ENCODE assay signal across 9 cellular contexts in the genomic region with DNA sequence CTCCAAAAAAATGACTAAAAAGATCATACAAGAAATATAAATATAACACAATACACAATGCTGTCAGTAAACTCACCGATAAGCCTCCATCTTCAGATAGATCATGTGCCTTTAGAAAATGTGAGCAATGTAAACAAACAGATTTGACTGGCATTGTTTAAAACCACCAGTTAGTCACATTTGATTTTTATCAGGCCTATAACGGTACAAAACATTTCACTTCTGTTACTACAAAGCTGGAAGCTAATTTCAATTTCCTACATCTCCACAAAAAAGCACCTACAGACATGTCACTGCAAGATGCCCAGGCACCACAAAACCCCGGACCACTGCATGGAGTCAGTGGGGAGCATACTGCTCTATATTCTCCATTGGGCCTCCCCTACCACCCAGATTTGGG. TPM values are rescaled to one million over a fixed set of nuclear protein-coding genes. Genes with fewer than 3 reads are reported as not detected.
DNase-seq lines count a peak whose midpoint lies in the region; ATAC-seq and TF ChIP-seq lines count a peak whose summit lies in the region.
"Had no signal": no experiment of that assay in that cellular context is flagged by ENCODE, and none has a peak within 500 bp of the region (broad histone marks: within the 10 kb centered on the region; RNA-seq: fewer than 3 reads in every experiment).

No MANE protein-coding gene starts in this region.

- peak overlapping the region; percentile 9 to 83 (median 64) for H3K27ac ChIP-seq in heart left ventricle
- H3K27ac ChIP-seq in ascending aorta: peak overlapping the region; percentile 52 to 57
- H3K27ac ChIP-seq in lower lobe of right lung: peak overlapping the region; percentile 59
- peak overlapping the region; percentile 24 for H3K27ac ChIP-seq in upper lobe of right lung
- peak overlapping the region in 1 of 2 donors; percentile 49 for H3K27ac ChIP-seq in aorta (ENCODE audit: low read depth in 1 of 2, low read length in 2 of 2)

- no peak for TF ChIP-seq POLR2A in heart left ventricle (IDR thresholded peaks at IDR 0.05)

- peak overlapping the region in 6 of 12 donors; percentile 2 to 30 (median 16) for H3K4me3 ChIP-seq in heart left ventricle
- H3K4me3 ChIP-seq in ascending aorta: no peak overlapping the region
- H3K4me3 ChIP-seq in lower lobe of right lung: no peak overlapping the region
- H3K4me3 ChIP-seq in upper lobe of right lung: no peak overlapping the region
- H3K4me3 ChIP-seq in aorta (ENCODE audit: low read length in 2 of 2): no peak overlapping the region

- H3K27me3 ChIP-seq in heart left ventricle (no peaks in the 10 kb centered on the region), ascending aorta (no peaks in the 10 kb centered on the region), lower lobe of right lung (ENCODE audit: low read depth) (no peaks in the 10 kb centered on the region), upper lobe of right lung (no peaks in the 10 kb centered on the region), aorta (ENCODE audit: control insufficient read depth in 1 of 2, insufficient read depth in 2 of 2, low read length in 1 of 2) (no peaks in the 10 kb centered on the region)

- TF ChIP-seq CTCF in heart left ventricle (IDR thresholded peaks at IDR 0.05): no peak
- TF ChIP-seq CTCF in ascending aorta (IDR thresholded peaks at IDR 0.05): no peak
- no peak for TF ChIP-seq CTCF in lower lobe of right lung (IDR thresholded peaks at IDR 0.05)
- TF ChIP-seq CTCF in upper lobe of right lung (IDR thresholded peaks at IDR 0.05): no peak

- intact Hi-C loops in heart left ventricle (cut with DNase I) (no loop called here), cardiac septum (cut with DNase I) (no loop called here), ascending aorta (cut with DNase I) (loop anchor here (2.0 to 5.0 kb wide), 2 partner anchors 18 to 108 kb away; partner anchors contain the start of gene SGMS1), lower lobe of right lung (cut with DNase I) (no loop called here), upper lobe of right lung (cut with DNase I) (no loop called here), aorta (cut with DNase I) (no loop called here)

- H3K9me3 ChIP-seq in heart left ventricle (no peaks in the 10 kb centered on the region), ascending aorta (no peaks in the 10 kb centered on the region), lower lobe of right lung (no peaks in the 10 kb centered on the region), upper lobe of right lung (no peaks in the 10 kb centered on the region), aorta (ENCODE audit: control insufficient read depth, low read length) (no peaks in the 10 kb centered on the region)

- 25 to 34% (median 31%) methylated on average over 3 of the region's 3 CpGs for WGBS in heart left ventricle, 4 donors
- WGBS in aorta, 2 donors: 13 to 16% methylated on average over 3 of the region's 3 CpGs

- H3K4me1 ChIP-seq in heart left ventricle: peaks cover 3 to 86% (median 59%) of the 10 kb centered on the region in 12 donors
- H3K4me1 ChIP-seq in ascending aorta: peaks cover 6 to 38% of the 10 kb centered on the region in 2 donors
- H3K4me1 ChIP-seq in lower lobe of right lung: peaks cover 79% of the 10 kb centered on the region
- peaks cover 69% of the 10 kb centered on the region for H3K4me1 ChIP-seq in upper lobe of right lung
- H3K4me1 ChIP-seq in aorta (ENCODE audit: control insufficient read depth in 1 of 2, insufficient read depth in 2 of 2, low read length in 2 of 2): peaks cover 3 to 8% of the 10 kb centered on the region in 2 donors

- ATAC-seq in heart left ventricle (no peak), lower lobe of right lung (no peak), upper lobe of right lung (no peak), HG03280 (IDR thresholded peaks at IDR 0.05; ENCODE audit: unreplicated experiment) (no peak), aorta (ENCODE audit: low FRiP score) (no peak)

- DNase-seq in heart left ventricle: no peak
- DNase-seq in cardiac septum (ENCODE audit: low spot score): no peak
- no peak for DNase-seq in ascending aorta (ENCODE audit: low spot score in 2 of 2)
- no peak for DNase-seq in lower lobe of right lung
- no peak for DNase-seq in upper lobe of right lung
- no peak for DNase-seq in NCI-H2029 treated with DMSO at 0.1 percent for 48 hours (lab: John Stamatoyannopoulos, UW)
- DNase-seq in aorta: no peak
- DNase-seq: COR-L47 had no signal

- H3K36me3 ChIP-seq in heart left ventricle (no peaks in the 10 kb centered on the region), ascending aorta (no peaks in the 10 kb centered on the region), lower lobe of right lung (no peaks in the 10 kb centered on the region), upper lobe of right lung (no peaks in the 10 kb centered on the region), aorta (ENCODE audit: control insufficient read depth in 1 of 2, insufficient read depth in 2 of 2, low read length in 1 of 2) (no peaks in the 10 kb centered on the region)

RNA-seq across cellular contexts. Expression of gene SGMS1, which starts 18.9 kb away (rescaled TPM):
- total RNA-seq in heart left ventricle (10 to 100 TPM; 15.9 to 40.6 (median 19.6) TPM), cardiac septum (24.3 TPM), ascending aorta (128 TPM), lower lobe of right lung (72.3 TPM), upper lobe of right lung (73.1 TPM), aorta (10 to 100 TPM; 33.1 to 54.3 TPM)
- polyA plus RNA-seq in heart left ventricle (10 to 100 TPM in 1 of 2 donors, 1 to 10 TPM in 1; 6.9 to 29.1 TPM), aorta (10 to 100 TPM in 1 of 2 donors, 1 to 10 TPM in 1; 8.9 to 11.3 TPM)
